In the genomic region with DNA sequence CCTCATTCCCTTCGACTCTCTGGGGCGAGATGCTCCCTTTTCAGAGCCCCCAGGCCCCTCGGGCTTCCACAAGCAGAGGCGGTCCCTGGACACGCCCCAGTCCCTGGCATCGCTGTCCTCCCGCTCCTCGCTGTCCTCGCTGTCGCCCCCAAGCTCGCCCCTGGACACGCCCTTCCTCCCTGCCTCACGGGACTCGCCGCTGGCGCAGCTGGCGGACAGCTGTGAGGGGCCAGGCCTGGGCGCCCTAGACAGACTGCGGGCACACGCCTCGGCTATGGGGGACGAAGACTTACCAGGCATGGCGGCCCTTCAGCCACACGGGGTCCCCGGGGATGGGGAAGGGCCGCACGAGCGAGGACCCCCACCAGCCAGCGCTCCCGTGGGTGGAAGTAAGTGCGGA, we compare ENCODE assay signal across 14 cellular contexts. TPM values are rescaled to one million over a fixed set of nuclear protein-coding genes. Genes with fewer than 3 reads are reported as not detected.
DNase-seq lines count a peak whose midpoint lies in the region; ATAC-seq and TF ChIP-seq lines count a peak whose summit lies in the region.
"Had no signal": no experiment of that assay in that cellular context is flagged by ENCODE, and none has a peak within 500 bp of the region (broad histone marks: within the 10 kb centered on the region; RNA-seq: fewer than 3 reads in every experiment).

No MANE protein-coding gene starts in this region.

- peak overlapping the region; percentile 30 for H3K27ac Mint-ChIP-seq in dendritic cell treated with granulocyte-macrophage colony-stimulating factor and Interleukin-4, amounts not matched to agents 40 ng/mL and 50 ng/mL, for 4 days
- H3K27ac Mint-ChIP-seq in stimulated activated naive B cell treated with anti-CD40 and anti-IgM and Interleukin-4, amounts not matched to agents 10 μg/mL and 1 μg/mL and 100 μg/mL, for 72 hours, result peak overlapping the region; percentile 96
- no peak overlapping the region for H3K27ac Mint-ChIP-seq in mesothelial cell of epicardium

- H3K4me2 ChIP-seq in BLaER1, result peak overlapping the region; percentile 59
- H3K4me2 ChIP-seq in OCI-LY1 (ENCODE audit: low read length), result no peak overlapping the region; the same call in 1 of the 2 replicates

- H3K36me3 Mint-ChIP-seq in dendritic cell treated with granulocyte-macrophage colony-stimulating factor and Interleukin-4, amounts not matched to agents 40 ng/mL and 50 ng/mL, for 4 days (ENCODE audit: low read depth), result peaks cover 24% of the 10 kb centered on the region
- peaks cover 28 to 50% of the 10 kb centered on the region in 2 donors for H3K36me3 Mint-ChIP-seq in stimulated activated naive B cell treated with anti-CD40 and anti-IgM and Interleukin-4, amounts not matched to agents 10 μg/mL and 1 μg/mL and 100 μg/mL, for 72 hours
- peaks cover 50% of the 10 kb centered on the region for H3K36me3 Mint-ChIP-seq in mesothelial cell of epicardium

- TF ChIP-seq CTCF in OCI-LY1 (IDR thresholded peaks at IDR 0.05; ENCODE audit: low read length) (no peak), mesothelial cell of epicardium (IDR thresholded peaks at IDR 0.05; ENCODE audit: unreplicated experiment) (no peak), lower leg skin (IDR thresholded peaks at IDR 0.05) (no peak)

- no peaks in the 10 kb centered on the region; the same call in 1 of the 2 replicates for H3F3A ChIP-seq in OCI-LY1 (ENCODE audit: insufficient read depth, low read length)

- H3K9me3 Mint-ChIP-seq in dendritic cell treated with granulocyte-macrophage colony-stimulating factor and Interleukin-4, amounts not matched to agents 40 ng/mL and 50 ng/mL, for 4 days, result no peaks in the 10 kb centered on the region
- H3K9me3 Mint-ChIP-seq in stimulated activated naive B cell treated with anti-CD40 and anti-IgM and Interleukin-4, amounts not matched to agents 10 μg/mL and 1 μg/mL and 100 μg/mL, for 72 hours, result no peaks in the 10 kb centered on the region
- H3K9me3 Mint-ChIP-seq in mesothelial cell of epicardium, result peaks cover 37% of the 10 kb centered on the region
- H3K9me3 Mint-ChIP-seq: CD8-positive, alpha-beta memory T cell had no signal

- WGBS in lower leg skin, 2 donors, result 96 to 99% methylated on average over 29 to 31 of the region's 31 CpGs

- H3K27me3 ChIP-seq in BLaER1 (peaks cover 2% of the 10 kb centered on the region), OCI-LY1 (ENCODE audit: insufficient read depth, low read length) (no peaks in the 10 kb centered on the region)

- H2AFZ ChIP-seq in OCI-LY1 (ENCODE audit: low read length), result no peak overlapping the region

- no peaks in the 10 kb centered on the region for H3K27me3 Mint-ChIP-seq in dendritic cell treated with granulocyte-macrophage colony-stimulating factor and Interleukin-4, amounts not matched to agents 40 ng/mL and 50 ng/mL, for 4 days
- no peaks in the 10 kb centered on the region for H3K27me3 Mint-ChIP-seq in stimulated activated naive B cell treated with anti-CD40 and anti-IgM and Interleukin-4, amounts not matched to agents 10 μg/mL and 1 μg/mL and 100 μg/mL, for 72 hours
- H3K27me3 Mint-ChIP-seq in mesothelial cell of epicardium (ENCODE audit: low read depth), result no peaks in the 10 kb centered on the region
- H3K27me3 Mint-ChIP-seq: CD8-positive, alpha-beta memory T cell had no signal

- H3K4me3 ChIP-seq in BLaER1 (no peak overlapping the region), OCI-LY1 (ENCODE audit: low read depth, low read length, poor library complexity, severe bottlenecking) (no peak overlapping the region), lower leg skin (ENCODE audit: low read depth, poor library complexity, severe bottlenecking) (no peak overlapping the region)
- H3K4me3 ChIP-seq: HAP-1 had no signal

- no peak for DNase-seq in stimulated activated naive B cell treated with anti-CD40 and anti-IgM and Interleukin-4, amounts not matched to agents 10 μg/mL and 1 μg/mL and 100 μg/mL, for 72 hours
- DNase-seq in mesothelial cell of epicardium (ENCODE audit: low spot score in 2 of 2, unreplicated experiment in 2 of 2), result no peak
- no peak for DNase-seq in lower leg skin (ENCODE audit: low spot score in 2 of 2)
- DNase-seq in kidney glomerular epithelial cell (lab: John Stamatoyannopoulos, UW), result no peak
- DNase-seq: ACHN; Caco-2; CD8-positive, alpha-beta memory T cell; DND-41; GF-D8 had no signal

- peak overlapping the region; percentile 43 for H3K27ac ChIP-seq in BLaER1
- H3K27ac ChIP-seq in OCI-LY1 (ENCODE audit: low read depth, low read length, poor library complexity, severe bottlenecking), result peak overlapping the region; percentile 42
- H3K27ac ChIP-seq: HL-60 had no signal

- no peaks in the 10 kb centered on the region for H3K79me2 ChIP-seq in OCI-LY1 (ENCODE audit: insufficient read depth, low read length)

- H3K9me3 ChIP-seq in BLaER1, result no peaks in the 10 kb centered on the region; the same call in 1 of the 2 replicates
- H3K9me3 ChIP-seq in OCI-LY1 (ENCODE audit: low read length), result no peaks in the 10 kb centered on the region

- no peak for ATAC-seq in stimulated activated naive B cell treated with anti-CD40 and anti-IgM and Interleukin-4, amounts not matched to agents 10 μg/mL and 1 μg/mL and 100 μg/mL, for 72 hours (replicated peaks)

- H3K4me3 Mint-ChIP-seq in dendritic cell treated with granulocyte-macrophage colony-stimulating factor and Interleukin-4, amounts not matched to agents 40 ng/mL and 50 ng/mL, for 4 days, result no peak overlapping the region
- peak overlapping the region; percentile 56 to 59 for H3K4me3 Mint-ChIP-seq in stimulated activated naive B cell treated with anti-CD40 and anti-IgM and Interleukin-4, amounts not matched to agents 10 μg/mL and 1 μg/mL and 100 μg/mL, for 72 hours
- H3K4me3 Mint-ChIP-seq in mesothelial cell of epicardium, result no peak overlapping the region
- H3K4me3 Mint-ChIP-seq: CD8-positive, alpha-beta memory T cell had no signal

- H4K20me1 ChIP-seq in BLaER1 (peaks cover 14% of the 10 kb centered on the region; the same call in 1 of the 2 replicates), OCI-LY1 (ENCODE audit: insufficient read depth, low read length) (no peaks in the 10 kb centered on the region)

- H3K4me1 ChIP-seq in BLaER1 (peaks cover 89% of the 10 kb centered on the region), OCI-LY1 (ENCODE audit: insufficient read depth, low read length, severe bottlenecking) (peaks cover 55% of the 10 kb centered on the region)
- H3K4me1 ChIP-seq: Caco-2, HAP-1 had no signal

- H3K36me3 ChIP-seq in BLaER1 (peaks cover 13% of the 10 kb centered on the region), OCI-LY1 (ENCODE audit: insufficient read depth, low read length) (peaks cover 19% of the 10 kb centered on the region)

- H3K9me2 ChIP-seq in OCI-LY1 (ENCODE audit: low read depth, low read length), result no peaks in the 10 kb centered on the region

- peaks cover 50% of the 10 kb centered on the region for H3K4me1 Mint-ChIP-seq in dendritic cell treated with granulocyte-macrophage colony-stimulating factor and Interleukin-4, amounts not matched to agents 40 ng/mL and 50 ng/mL, for 4 days (ENCODE audit: low read depth)
- H3K4me1 Mint-ChIP-seq in stimulated activated naive B cell treated with anti-CD40 and anti-IgM and Interleukin-4, amounts not matched to agents 10 μg/mL and 1 μg/mL and 100 μg/mL, for 72 hours, result peaks cover 45 to 68% of the 10 kb centered on the region in 2 donors
- no peaks in the 10 kb centered on the region for H3K4me1 Mint-ChIP-seq in mesothelial cell of epicardium

- intact Hi-C loops in dendritic cell treated with granulocyte-macrophage colony-stimulating factor and Interleukin-4, amounts not matched to agents 40 ng/mL and 50 ng/mL, for 4 days (cut with micrococcal nuclease), result no loop called here
- intact Hi-C loops in lower leg skin (cut with DNase I; ENCODE audit: low total_unique reads), result no loop called here

- H3K9ac ChIP-seq in BLaER1, result no peak overlapping the region
- no peak overlapping the region for H3K9ac ChIP-seq in OCI-LY1 (ENCODE audit: low read length)

- no peak for TF ChIP-seq POLR2A in lower leg skin (IDR thresholded peaks at IDR 0.05)

RNA-seq across cellular contexts. Expression of gene CLCN4, which starts 39.5 kb away (rescaled TPM):
- total RNA-seq in mesothelial cell of epicardium, result 5.7 to 8.6 TPM (median 7.0 TPM) in 3 replicates
- 1 to 10 TPM in 3 of 4 donors, under 1 TPM in 1; 0.54 to 5.0 (median 2.6) TPM for total RNA-seq in lower leg skin

Comparison
In these comparisons a context has a peak if more than half of its experiments do, and no peak if none do; other contexts are left out.
1. H3K4me3 Mint-ChIP-seq: peak in stimulated activated naive B cell treated with anti-CD40 and anti-IgM and Interleukin-4, amounts not matched to agents 10 μg/mL and 1 μg/mL and 100 μg/mL, for 72 hours (2 of 2); none in dendritic cell treated with granulocyte-macrophage colony-stimulating factor and Interleukin-4, amounts not matched to agents 40 ng/mL and 50 ng/mL, for 4 days (single experiment) and mesothelial cell of epicardium (single experiment).